Comparison of ENCODE assay signal across 17 cellular contexts in genomic region chr4:152545088-152545487, GRCh38. TPM values are rescaled to one million over a fixed set of nuclear protein-coding genes. Genes with fewer than 3 reads are reported as not detected.
DNase-seq lines count a peak whose midpoint lies in the region; ATAC-seq and TF ChIP-seq lines count a peak whose summit lies in the region.
"Had no signal": no experiment of that assay in that cellular context is flagged by ENCODE, and none has a peak within 500 bp of the region (broad histone marks: within the 10 kb centered on the region; RNA-seq: fewer than 3 reads in every experiment).

No MANE protein-coding gene starts in this region.

- no peaks in the 10 kb centered on the region for H3K27me3 ChIP-seq in CD4-positive, CD25-positive, alpha-beta regulatory T cell (ENCODE audit: control insufficient read depth, insufficient read depth, low read length)
- no peaks in the 10 kb centered on the region for H3K27me3 ChIP-seq in CD4-positive, alpha-beta memory T cell (ENCODE audit: insufficient read depth, low read length)
- H3K27me3 ChIP-seq: BLaER1 treated with 17β-estradiol and CSF1 and Interleukin-3, amounts not matched to agents 10 nM and 100 nM had no signal

- peaks cover 0 to 2% (median 0%) of the 10 kb centered on the region in 7 donors for H3K9me3 Mint-ChIP-seq in CD4-positive, CD25-positive, alpha-beta regulatory T cell
- peaks cover 0 to 2% (median 0%) of the 10 kb centered on the region in 8 donors for H3K9me3 Mint-ChIP-seq in CD4-positive, alpha-beta memory T cell
- no peaks in the 10 kb centered on the region for H3K9me3 Mint-ChIP-seq in T-cell

- ATAC-seq in CD4-positive, CD25-positive, alpha-beta regulatory T cell (ENCODE audit: low read depth in 2 of 2) = no peak
- ATAC-seq in T-cell (replicated peaks in 1 of 4) = no peak
- ATAC-seq in mucosa of descending colon = peak; percentile 37
- ATAC-seq: GM12878 had no signal

- H3K4me3 Mint-ChIP-seq in CD4-positive, CD25-positive, alpha-beta regulatory T cell = peak overlapping the region in 2 of 4 donors; percentile 61 to 65
- H3K4me3 Mint-ChIP-seq in CD4-positive, alpha-beta memory T cell = peak overlapping the region in 4 of 8 donors; percentile 20 to 59 (median 32)
- no peak overlapping the region for H3K4me3 Mint-ChIP-seq in T-cell
- H3K4me3 Mint-ChIP-seq: B cell had no signal

- peaks cover 12 to 47% (median 19%) of the 10 kb centered on the region in 4 donors for H3K4me1 Mint-ChIP-seq in CD4-positive, CD25-positive, alpha-beta regulatory T cell
- peaks cover 13 to 40% (median 29%) of the 10 kb centered on the region in 4 donors for H3K4me1 Mint-ChIP-seq in CD4-positive, alpha-beta memory T cell
- H3K4me1 Mint-ChIP-seq in T-cell = peaks cover 22 to 40% (median 36%) of the 10 kb centered on the region in 3 donors

- H3K36me3 ChIP-seq in CD4-positive, CD25-positive, alpha-beta regulatory T cell (ENCODE audit: control insufficient read depth, insufficient read depth, low read length) = peaks cover 2% of the 10 kb centered on the region
- peaks cover under 1% of the 10 kb centered on the region for H3K36me3 ChIP-seq in CD4-positive, alpha-beta memory T cell (ENCODE audit: insufficient read depth, low read length)
- no peaks in the 10 kb centered on the region for H3K36me3 ChIP-seq in mucosa of descending colon (ENCODE audit: low read depth)

- TF ChIP-seq CTCF in mucosa of descending colon (IDR thresholded peaks at IDR 0.05) = no peak

- CTCF ChIA-PET in CD4-positive, alpha-beta memory T cell (lab: Charles Lee; ENCODE audit: partially characterized antibody) = interaction anchor here (1.6 to 1.8 kb wide), 2 partner anchors 9 kb away, joined by 5 to 6 read pairs; partner anchors contain the start of gene FBXW7
- CTCF ChIA-PET in T-cell (lab: Charles Lee) = interaction anchor here in 1 of 2 donors (0.7 kb wide), 1 partner anchor 9 kb away, joined by 3 read pairs; no protein-coding TSS in a partner anchor

- intact Hi-C loops in CD4-positive, alpha-beta memory T cell (cut with micrococcal nuclease) = no loop called here
- intact Hi-C loops in mucosa of descending colon (cut with DNase I, micrococcal nuclease) = no loop called here

- peaks cover 17% of the 10 kb centered on the region for H3K4me1 ChIP-seq in CD4-positive, CD25-positive, alpha-beta regulatory T cell (ENCODE audit: control insufficient read depth, insufficient read depth, low read length, poor library complexity, severe bottlenecking)
- H3K4me1 ChIP-seq in CD4-positive, alpha-beta memory T cell (ENCODE audit: insufficient read depth, low read length) = peaks cover 28% of the 10 kb centered on the region
- H3K4me1 ChIP-seq in mucosa of descending colon (ENCODE audit: low read depth) = no peaks in the 10 kb centered on the region
- H3K4me1 ChIP-seq: BLaER1 treated with 17β-estradiol and CSF1 and Interleukin-3, amounts not matched to agents 10 nM and 100 nM; HAP-1 had no signal

- no peaks in the 10 kb centered on the region for H3K9me3 ChIP-seq in CD4-positive, CD25-positive, alpha-beta regulatory T cell (ENCODE audit: control insufficient read depth in 2 of 2, low read length in 2 of 2)
- no peaks in the 10 kb centered on the region for H3K9me3 ChIP-seq in CD4-positive, alpha-beta memory T cell (ENCODE audit: control insufficient read depth in 1 of 2, low read length in 2 of 2)
- no peaks in the 10 kb centered on the region for H3K9me3 ChIP-seq in mucosa of descending colon
- H3K9me3 ChIP-seq: HAP-1 had no signal

- DNase-seq in CD4-positive, CD25-positive, alpha-beta regulatory T cell = no peak
- DNase-seq in CD4-positive, alpha-beta memory T cell = no peak
- DNase-seq in T-cell (no peak), mucosa of descending colon (no peak), ureter (ENCODE audit: low spot score) (no peak), UCSD-AML1 (lab: John Stamatoyannopoulos, UW; ENCODE audit: unreplicated experiment) (no peak)
- DNase-seq in stimulated activated CD4-positive, alpha-beta T cell treated with anti-CD3 and anti-CD28 coated beads, Interleukin-2, amount 100 ng/mL, for 48 hours = no peak
- DNase-seq: COR-L47, DMS 273 treated with DMSO at 0.1 percent for 48 hours, DMS53, DND-41, EL had no signal

- peaks cover 9% of the 10 kb centered on the region for H3K36me3 Mint-ChIP-seq in CD4-positive, CD25-positive, alpha-beta regulatory T cell
- H3K36me3 Mint-ChIP-seq in CD4-positive, alpha-beta memory T cell = peaks cover 0 to 3% of the 10 kb centered on the region in 2 donors
- H3K36me3 Mint-ChIP-seq in T-cell = peaks cover 2% of the 10 kb centered on the region

- peak overlapping the region in 2 of 3 donors; percentile 73 to 81 for H3K27ac Mint-ChIP-seq in CD4-positive, CD25-positive, alpha-beta regulatory T cell
- H3K27ac Mint-ChIP-seq in CD4-positive, alpha-beta memory T cell = peak overlapping the region in 6 of 7 donors; percentile 68 to 89 (median 80)
- H3K27ac Mint-ChIP-seq in T-cell = peak overlapping the region; percentile 60 to 68
- H3K27ac Mint-ChIP-seq: B cell had no signal

- peak overlapping the region; percentile 41 for H3K27ac ChIP-seq in CD4-positive, CD25-positive, alpha-beta regulatory T cell (ENCODE audit: insufficient read depth, low read length, poor library complexity, severe bottlenecking)
- H3K27ac ChIP-seq in CD4-positive, alpha-beta memory T cell (ENCODE audit: low read depth, low read length) = no peak overlapping the region
- H3K27ac ChIP-seq: BLaER1 treated with 17β-estradiol and CSF1 and Interleukin-3, amounts not matched to agents 10 nM and 100 nM; HL-60 had no signal

- H3K4me3 ChIP-seq in CD4-positive, CD25-positive, alpha-beta regulatory T cell (ENCODE audit: low read depth, low read length) = peak overlapping the region; percentile 26
- H3K4me3 ChIP-seq in CD4-positive, alpha-beta memory T cell (ENCODE audit: low read length in 2 of 2) = no peak overlapping the region
- H3K4me3 ChIP-seq in mucosa of descending colon = no peak overlapping the region
- H3K4me3 ChIP-seq: BLaER1 treated with 17β-estradiol and CSF1 and Interleukin-3, amounts not matched to agents 10 nM and 100 nM; GM12878; HAP-1 had no signal

- POLR2A ChIA-PET in CD4-positive, alpha-beta memory T cell (lab: Charles Lee; ENCODE audit: partially characterized antibody) = interaction anchor here (0.6 to 12.5 kb wide), 8 partner anchors 8 to 1043 kb away, joined by 3 to 327 read pairs (median 4); partner anchors contain the start of genes ARFIP1, FBXW7 and TIGD4
- POLR2A ChIA-PET in T-cell (lab: Charles Lee) = no interaction called here

- H3K27me3 Mint-ChIP-seq in CD4-positive, CD25-positive, alpha-beta regulatory T cell = no peaks in the 10 kb centered on the region
- H3K27me3 Mint-ChIP-seq in CD4-positive, alpha-beta memory T cell = no peaks in the 10 kb centered on the region
- no peaks in the 10 kb centered on the region for H3K27me3 Mint-ChIP-seq in T-cell
- H3K27me3 Mint-ChIP-seq: B cell had no signal

RNA-seq across cellular contexts. Expression of gene FBXW7, which starts 9.2 kb away (rescaled TPM):
- total RNA-seq in CD4-positive, CD25-positive, alpha-beta regulatory T cell = 146 TPM
- 10 to 100 TPM; 43.8 to 50.7 (median 47.4) TPM for polyA plus RNA-seq in CD4-positive, CD25-positive, alpha-beta regulatory T cell
- total RNA-seq in CD4-positive, alpha-beta memory T cell = 100 to 1,000 TPM; 138 to 148 TPM
- 10 to 100 TPM; 36.2 to 47.9 TPM for polyA plus RNA-seq in CD4-positive, alpha-beta memory T cell
- total RNA-seq in T-cell (100 to 1,000 TPM in 2 of 5 donors, 10 to 100 TPM in 3; 91.9 to 131 (median 96.0) TPM), mucosa of descending colon (10 to 100 TPM; 38.5 to 48.6 (median 39.4) TPM), ureter (70.3 TPM)
